ENCODE assay signal across 8 cellular contexts in genomic region chr2:3518496-3519254, GRCh38. TPM values are rescaled to one million over a fixed set of nuclear protein-coding genes. Genes with fewer than 3 reads are reported as not detected.
DNase-seq lines count a peak whose midpoint lies in the region; ATAC-seq and TF ChIP-seq lines count a peak whose summit lies in the region.

No MANE protein-coding gene starts in this region.

- no peaks in the 10 kb centered on the region for H3K9me3 Mint-ChIP-seq in effector memory CD8-positive, alpha-beta T cell

- peaks cover 0 to 17% of the 10 kb centered on the region in 2 experiments for H3K36me3 ChIP-seq in mesenchymal stem cell (ENCODE audit: control insufficient read depth in 1 of 2, insufficient read depth in 2 of 2, low read depth in 1 of 2, low read length in 2 of 2)

- no peak overlapping the region for H2BK12ac ChIP-seq in mesenchymal stem cell (ENCODE audit: low read length in 2 of 2)

- peak overlapping the region; percentile 97 for H4K8ac ChIP-seq in mesenchymal stem cell (ENCODE audit: low read length)

- no peaks in the 10 kb centered on the region for H3K9me3 ChIP-seq in mesenchymal stem cell (ENCODE audit: control insufficient read depth, low read length)

- H3K27me3 ChIP-seq in mesenchymal stem cell (ENCODE audit: control insufficient read depth in 1 of 2, insufficient read depth in 1 of 2, low read length in 2 of 2), result no peaks in the 10 kb centered on the region

- ATAC-seq in effector memory CD8-positive, alpha-beta T cell (replicated peaks), result peak; percentile 69

- DNase-seq in CMK (ENCODE audit: low read depth) (peak; percentile 96), GM20000 (ENCODE audit: low spot score) (peak; percentile 100), HS-5 (ENCODE audit: low read depth) (peak; percentile 85), NK-92 (lab: John Stamatoyannopoulos, UW; ENCODE audit: unreplicated experiment) (peak; percentile 92), mesenchymal stem cell (peak; percentile 96)
- DNase-seq in activated CD8-positive, alpha-beta memory T cell treated with anti-CD3 and anti-CD28 coated beads for 4 hours (ENCODE audit: low read depth in 2 of 2), result peak; percentile 97 to 99
- DNase-seq in effector memory CD8-positive, alpha-beta T cell, result peak; percentile 96 to 98 (median 97)
- DNase-seq in stimulated activated CD8-positive, alpha-beta memory T cell treated with anti-CD3 and anti-CD28 coated beads, Interleukin-12 subunit alpha, Interleukin-12 subunit beta, amount 100 ng/mL, for 24 hours (ENCODE audit: extremely low read depth), result peak; percentile 98

- H2AFZ ChIP-seq in mesenchymal stem cell (ENCODE audit: low read depth, low read length), result no peak overlapping the region

- H2BK15ac ChIP-seq in mesenchymal stem cell (ENCODE audit: low read depth, poor library complexity, severe bottlenecking), result peak overlapping the region; percentile 60

- H2AK5ac ChIP-seq in mesenchymal stem cell (ENCODE audit: low read length, severe bottlenecking), result no peak overlapping the region

- H3K23ac ChIP-seq in mesenchymal stem cell (ENCODE audit: low read length in 2 of 2), result no peak overlapping the region

- H3K4me1 Mint-ChIP-seq in effector memory CD8-positive, alpha-beta T cell (ENCODE audit: low read depth in 2 of 2), result peaks cover 19 to 22% of the 10 kb centered on the region in 2 donors

- H3K9ac ChIP-seq in mesenchymal stem cell (ENCODE audit: low read length), result peak overlapping the region; percentile 93

- H3K4me2 ChIP-seq in mesenchymal stem cell (ENCODE audit: low read length, poor library complexity, severe bottlenecking), result peak overlapping the region; percentile 93

- peaks cover 7% of the 10 kb centered on the region for H3K79me1 ChIP-seq in mesenchymal stem cell (replicated peaks; ENCODE audit: low read length, poor library complexity, severe bottlenecking)

- H3K4me3 ChIP-seq in mesenchymal stem cell (ENCODE audit: insufficient read depth in 1 of 2, low read depth in 1 of 2, low read length in 2 of 2), result peak overlapping the region; percentile 75 to 97

- H2BK120ac ChIP-seq in mesenchymal stem cell (ENCODE audit: low read depth, low read length), result peak overlapping the region; percentile 91

- H3K14ac ChIP-seq in mesenchymal stem cell (ENCODE audit: low read length in 2 of 2), result peak overlapping the region in 1 of 2 experiments; percentile 53

- TF ChIP-seq CTCF in GM20000 (IDR thresholded peaks at IDR 0.05; ENCODE audit: extremely low read depth, missing control alignments), result no peak

- H3K27me3 Mint-ChIP-seq in effector memory CD8-positive, alpha-beta T cell, result no peaks in the 10 kb centered on the region

- peaks cover 31% of the 10 kb centered on the region for H3K36me3 Mint-ChIP-seq in effector memory CD8-positive, alpha-beta T cell (ENCODE audit: insufficient read depth)

- H2BK5ac ChIP-seq in mesenchymal stem cell (ENCODE audit: low read depth, low read length, poor library complexity, severe bottlenecking), result peak overlapping the region; percentile 86

- H3K27ac Mint-ChIP-seq in effector memory CD8-positive, alpha-beta T cell, result peak overlapping the region; percentile 95 to 96

- H3K4ac ChIP-seq in mesenchymal stem cell (ENCODE audit: low read depth in 1 of 2, low read length in 2 of 2), result peak overlapping the region; percentile 75 to 81

- under 1% methylated on average over 64 of the region's 67 CpGs for WGBS in mesenchymal stem cell

- H3K27ac ChIP-seq in mesenchymal stem cell (ENCODE audit: low read length, poor library complexity, severe bottlenecking), result peak overlapping the region; percentile 95

- H3K18ac ChIP-seq in mesenchymal stem cell (ENCODE audit: low read depth in 1 of 2, low read length in 2 of 2), result peak overlapping the region; percentile 95 to 98

- H4K91ac ChIP-seq in mesenchymal stem cell (ENCODE audit: low read length), result peak overlapping the region; percentile 94

- peak overlapping the region; percentile 89 to 90 for H3K4me3 Mint-ChIP-seq in effector memory CD8-positive, alpha-beta T cell

- H3K4me1 ChIP-seq in mesenchymal stem cell (ENCODE audit: control insufficient read depth, insufficient read depth, low read depth, low read length), result peaks cover 5% of the 10 kb centered on the region

RNA-seq across cellular contexts. Expression of gene ADI1, which starts 0.7 kb away (rescaled TPM):
- 59.5 TPM for polyA plus RNA-seq in mesenchymal stem cell (2013, experiment 1 of 2)
- 60.1 TPM for polyA plus RNA-seq in mesenchymal stem cell (2013, experiment 2 of 2)

RNA-seq across cellular contexts. Expression of gene RNASEH1, which starts 39.5 kb away (rescaled TPM):
- polyA plus RNA-seq in mesenchymal stem cell (2013, experiment 1 of 2), result 28.0 TPM
- 28.9 TPM for polyA plus RNA-seq in mesenchymal stem cell (2013, experiment 2 of 2)

RNA-seq across cellular contexts. Expression of gene RPS7, which starts 56.4 kb away (rescaled TPM):
- 4,758 TPM for polyA plus RNA-seq in mesenchymal stem cell (2013, experiment 1 of 2)
- 4,603 TPM for polyA plus RNA-seq in mesenchymal stem cell (2013, experiment 2 of 2)

Comparison
In these comparisons a context has a peak if more than half of its experiments do, and no peak if none do; other contexts are left out.
1. Peak in every context shown above with its lines: DNase-seq, ATAC-seq, H3K4me3 ChIP-seq and H3K27ac ChIP-seq.